In the genomic region with DNA sequence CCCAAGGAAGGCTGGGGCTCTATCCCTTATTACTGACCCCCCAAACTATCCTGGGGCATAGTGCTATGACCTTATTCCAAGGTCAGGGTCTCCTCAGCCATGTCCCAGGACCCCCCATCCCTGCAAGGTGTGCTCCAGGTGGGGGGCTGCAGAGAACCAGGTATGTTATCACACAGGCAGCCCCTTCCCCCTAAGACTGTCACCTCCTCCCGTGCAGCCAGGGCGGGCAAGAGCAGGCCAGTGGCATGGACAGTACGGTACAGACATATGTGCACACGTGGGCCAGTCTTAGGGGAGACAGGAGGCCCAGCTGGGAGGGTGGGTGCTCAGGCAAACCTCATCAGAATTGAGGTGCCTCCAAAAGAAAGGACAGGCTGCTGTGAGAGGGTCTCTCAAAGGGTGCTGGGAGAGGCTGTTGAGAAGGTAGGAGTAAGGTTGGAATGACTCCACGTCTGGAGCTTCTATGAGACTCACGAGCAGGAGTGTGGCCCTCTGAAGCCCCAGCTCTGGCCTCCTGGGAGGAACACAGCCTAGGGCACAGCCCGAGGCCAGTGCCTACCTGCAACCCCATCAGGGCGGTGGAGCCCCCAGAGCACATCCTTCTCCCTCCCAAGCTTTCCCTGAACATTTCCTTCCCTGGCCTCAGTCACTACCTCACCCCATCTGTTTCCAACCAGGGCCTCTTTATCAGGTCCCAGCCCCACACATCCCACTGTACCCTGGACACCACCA, we compare ENCODE assay signal across 11 cellular contexts. TPM values are rescaled to one million over a fixed set of nuclear protein-coding genes. Genes with fewer than 3 reads are reported as not detected.
DNase-seq lines count a peak whose midpoint lies in the region; ATAC-seq and TF ChIP-seq lines count a peak whose summit lies in the region.
"Had no signal": no experiment of that assay in that cellular context is flagged by ENCODE, and none has a peak within 500 bp of the region (broad histone marks: within the 10 kb centered on the region; RNA-seq: fewer than 3 reads in every experiment).

No MANE protein-coding gene starts in this region.

- intact Hi-C loops in PC-9 (cut with micrococcal nuclease; ENCODE audit: unreplicated experiment) (loop anchor here (5.0 kb wide), 2 partner anchors 65 to 130 kb away; partner anchors contain the start of gene CELSR3), gastrocnemius medialis (cut with DNase I; ENCODE audit: low total_unique reads) (no loop called here)

- H3K4me2 ChIP-seq in PC-9 = no peak overlapping the region

- TF ChIP-seq POLR2A in gastrocnemius medialis (IDR thresholded peaks at IDR 0.05) = no peak

- no peak overlapping the region for H3K4me3 Mint-ChIP-seq in T-helper 2 cell treated with Interferon-gamma antibody and Interleukin-4, amounts not matched to agents 5 μg/mL and 100 μg/mL, for 36 hours
- H3K4me3 Mint-ChIP-seq: T-helper 1 cell treated with Interleukin-12 subunit alpha and Interleukin-12 subunit beta and Interleukin-4 antibody, amounts not matched to agents 30 μg/mL and 1 μg/mL, for 36 hours had no signal

- peak overlapping the region; percentile 14 for H3K27ac ChIP-seq in PC-9
- H3K27ac ChIP-seq in esophagus (ENCODE audit: low read depth in 2 of 2, low read length in 1 of 2) = peak overlapping the region; percentile 12 to 92
- peak overlapping the region; percentile 85 to 98 (median 92) for H3K27ac ChIP-seq in gastrocnemius medialis

- no peaks in the 10 kb centered on the region for H3K27me3 ChIP-seq in PC-9 (ENCODE audit: insufficient read depth, low read depth)
- no peaks in the 10 kb centered on the region for H3K27me3 ChIP-seq in esophagus (ENCODE audit: control insufficient read depth in 1 of 2, insufficient read depth in 2 of 2, low read length in 2 of 2)
- no peaks in the 10 kb centered on the region for H3K27me3 ChIP-seq in gastrocnemius medialis

- peaks cover 16% of the 10 kb centered on the region for H3K79me2 ChIP-seq in PC-9 (ENCODE audit: low read depth)

- TF ChIP-seq CTCF in PC-9 (conservative IDR thresholded peaks at IDR 0.05) (no peak), gastrocnemius medialis (IDR thresholded peaks at IDR 0.05 in 4 of 5, conservative IDR thresholded peaks at IDR 0.05 in 1 of 5) (no peak), omental fat pad (IDR thresholded peaks at IDR 0.05) (no peak)

- no peaks in the 10 kb centered on the region for H3K9me3 Mint-ChIP-seq in T-helper 2 cell treated with Interferon-gamma antibody and Interleukin-4, amounts not matched to agents 5 μg/mL and 100 μg/mL, for 36 hours
- H3K9me3 Mint-ChIP-seq: T-helper 1 cell treated with Interleukin-12 subunit alpha and Interleukin-12 subunit beta and Interleukin-4 antibody, amounts not matched to agents 30 μg/mL and 1 μg/mL, for 36 hours had no signal

- H3K9me3 ChIP-seq in PC-9 (ENCODE audit: insufficient read depth, low read depth) = no peaks in the 10 kb centered on the region
- H3K9me3 ChIP-seq in esophagus (ENCODE audit: control insufficient read depth in 2 of 2, insufficient read depth in 1 of 2, low read depth in 1 of 2, low read length in 1 of 2) = no peaks in the 10 kb centered on the region
- no peaks in the 10 kb centered on the region for H3K9me3 ChIP-seq in gastrocnemius medialis

- no peak overlapping the region for H3K27ac Mint-ChIP-seq in T-helper 2 cell treated with Interferon-gamma antibody and Interleukin-4, amounts not matched to agents 5 μg/mL and 100 μg/mL, for 36 hours
- H3K27ac Mint-ChIP-seq: T-helper 1 cell treated with Interleukin-12 subunit alpha and Interleukin-12 subunit beta and Interleukin-4 antibody, amounts not matched to agents 30 μg/mL and 1 μg/mL, for 36 hours had no signal

- CTCF ChIA-PET in PC-9 (lab: Charles Lee) = no interaction called here

- in situ Hi-C loops in gastrocnemius medialis (cut with MboI; ENCODE audit: low sequenced_read_pairs in 4 of 4) = no loop called here

- H3K4me3 ChIP-seq in PC-9 = no peak overlapping the region
- H3K4me3 ChIP-seq in esophagus (ENCODE audit: low read depth in 1 of 2, low read length in 2 of 2) = no peak overlapping the region
- no peak overlapping the region for H3K4me3 ChIP-seq in gastrocnemius medialis

- POLR2A ChIA-PET in PC-9 (lab: Charles Lee; ENCODE audit: unreplicated experiment) = no interaction called here

- no peaks in the 10 kb centered on the region for H3K9me2 ChIP-seq in PC-9 (ENCODE audit: insufficient read depth)

- H4K20me1 ChIP-seq in PC-9 (ENCODE audit: insufficient read depth) = no peaks in the 10 kb centered on the region

- H3K36me3 ChIP-seq in PC-9 (ENCODE audit: low read depth) (no peaks in the 10 kb centered on the region), esophagus (ENCODE audit: control insufficient read depth in 2 of 2, insufficient read depth in 2 of 2, low read length in 1 of 2) (peaks cover 17 to 36% of the 10 kb centered on the region in 2 donors), gastrocnemius medialis (peaks cover 0 to 24% of the 10 kb centered on the region in 2 donors)

- H3K36me3 Mint-ChIP-seq in T-helper 2 cell treated with Interferon-gamma antibody and Interleukin-4, amounts not matched to agents 5 μg/mL and 100 μg/mL, for 36 hours (ENCODE audit: low read depth) = peaks cover 11% of the 10 kb centered on the region

- no peak overlapping the region for H2AFZ ChIP-seq in PC-9

- BruUV-seq in PC-9 (replicated peaks; lab: Mats Ljungman, UMichigan) = no TSS peak

- H3K4me1 Mint-ChIP-seq in T-helper 2 cell treated with Interferon-gamma antibody and Interleukin-4, amounts not matched to agents 5 μg/mL and 100 μg/mL, for 36 hours (ENCODE audit: low read depth) = no peaks in the 10 kb centered on the region

- DNase-seq in PC-9 (no peak), gastrocnemius medialis (no peak), omental fat pad (ENCODE audit: low spot score) (no peak)
- no peak for DNase-seq in T-helper 2 cell treated with Interferon-gamma antibody and Interleukin-4, amounts not matched to agents 5 μg/mL and 100 μg/mL, for 36 hours (ENCODE audit: low spot score)
- DNase-seq in central memory CD4-positive, alpha-beta T cell = no peak
- DNase-seq: NCI-H524 treated with DMSO at 0.1 percent for 48 hours; stimulated activated CD4-positive, alpha-beta T cell treated with anti-CD3 and anti-CD28 coated beads, Interleukin-15, amount 100 ng/mL, for 24 hours had no signal

- no peak for ATAC-seq in gastrocnemius medialis
- no peak for ATAC-seq in omental fat pad (ENCODE audit: low FRiP score)

- 71 to 72% methylated on average over 8 of the region's 8 CpGs for WGBS in esophagus, 2 donors

- H3F3A ChIP-seq in PC-9 (ENCODE audit: insufficient read depth, low read depth) = peaks cover 36% of the 10 kb centered on the region

- H3K4me1 ChIP-seq in PC-9 (replicated peaks; ENCODE audit: insufficient read depth) = peaks cover 53% of the 10 kb centered on the region
- peaks cover 2 to 52% of the 10 kb centered on the region in 2 donors for H3K4me1 ChIP-seq in esophagus (ENCODE audit: control insufficient read depth in 2 of 2, insufficient read depth in 2 of 2, low read length in 1 of 2)
- H3K4me1 ChIP-seq in gastrocnemius medialis = peaks cover 62 to 70% of the 10 kb centered on the region in 2 donors

- H3K27me3 Mint-ChIP-seq in T-helper 2 cell treated with Interferon-gamma antibody and Interleukin-4, amounts not matched to agents 5 μg/mL and 100 μg/mL, for 36 hours (ENCODE audit: low read depth) = peaks cover 13% of the 10 kb centered on the region

RNA-seq across cellular contexts. Expression of gene COL7A1, which starts 1.7 kb away (rescaled TPM):
- 91.2 and 151 TPM in 2 replicates for total RNA-seq in PC-9 (2021)
- 100 to 1,000 TPM in 1 of 2 donors, 10 to 100 TPM in 1; 60.7 to 265 TPM for polyA plus RNA-seq in esophagus
- 1 to 10 TPM in 2 of 4 donors, under 1 TPM in 2; 0.66 to 1.7 (median 1.1) TPM for total RNA-seq in gastrocnemius medialis
- 1 to 10 TPM in 3 of 4 donors, under 1 TPM in 1; 0.31 to 2.2 (median 1.9) TPM for total RNA-seq in omental fat pad

RNA-seq across cellular contexts. Expression of gene UQCRC1, which starts 12.6 kb away (rescaled TPM):
- total RNA-seq in PC-9 (2021) = 255 and 264 TPM in 2 replicates
- 100 to 1,000 TPM; 192 to 264 TPM for polyA plus RNA-seq in esophagus
- total RNA-seq in gastrocnemius medialis = 100 to 1,000 TPM; 679 to 861 (median 720) TPM
- 100 to 1,000 TPM; 207 to 282 (median 254) TPM for total RNA-seq in omental fat pad

RNA-seq across cellular contexts. Expression of gene TMEM89, which starts 24.7 kb away (rescaled TPM):
- total RNA-seq in PC-9 (2021) (not detected in 2 replicates), gastrocnemius medialis (not detected), omental fat pad (not detected)
- not detected for polyA plus RNA-seq in esophagus
- total RNA-seq: bronchial epithelial cell, frontal cortex had no signal

RNA-seq across cellular contexts. Expression of gene UCN2, which starts 33.3 kb away (rescaled TPM):
- total RNA-seq in PC-9 (2021) = 2.8 and 4.2 TPM in 2 replicates
- 1 to 10 TPM; 2.3 to 7.2 TPM for polyA plus RNA-seq in esophagus
- not detected for total RNA-seq in gastrocnemius medialis
- total RNA-seq in omental fat pad = under 1 TPM in 1 of 4 donors, not detected in 3; 0.28 TPM
- total RNA-seq: frontal cortex had no signal

RNA-seq across cellular contexts. Expression of gene SLC26A6, which starts 38.4 kb away (rescaled TPM):
- 16.5 and 18.7 TPM in 2 replicates for total RNA-seq in PC-9 (2021)
- polyA plus RNA-seq in esophagus = 10 to 100 TPM in 1 of 2 donors, 1 to 10 TPM in 1; 6.4 to 20.8 TPM
- total RNA-seq in gastrocnemius medialis = 10 to 100 TPM in 2 of 4 donors, 1 to 10 TPM in 2; 6.1 to 17.3 (median 10.1) TPM
- 10 to 100 TPM in 3 of 4 donors, 1 to 10 TPM in 1; 9.9 to 17.8 (median 14.6) TPM for total RNA-seq in omental fat pad

Comparison
In these comparisons a context has a peak if more than half of its experiments do, and no peak if none do; other contexts are left out.
1. H3K27ac ChIP-seq: peak in every context shown above with its lines; median percentile 92 in gastrocnemius medialis; 52 in esophagus; 14 in PC-9.
2. RNA of gene COL7A1, which starts 1.7 kb away (total RNA-seq): 91.2 to 151 TPM in PC-9; 0.31 to 2.2 TPM in omental fat pad and 0.66 to 1.7 TPM in gastrocnemius medialis; every median in the first group is over 10 times any median in the second.